10 cellular contexts compared by ENCODE assay signal in the genomic region with DNA sequence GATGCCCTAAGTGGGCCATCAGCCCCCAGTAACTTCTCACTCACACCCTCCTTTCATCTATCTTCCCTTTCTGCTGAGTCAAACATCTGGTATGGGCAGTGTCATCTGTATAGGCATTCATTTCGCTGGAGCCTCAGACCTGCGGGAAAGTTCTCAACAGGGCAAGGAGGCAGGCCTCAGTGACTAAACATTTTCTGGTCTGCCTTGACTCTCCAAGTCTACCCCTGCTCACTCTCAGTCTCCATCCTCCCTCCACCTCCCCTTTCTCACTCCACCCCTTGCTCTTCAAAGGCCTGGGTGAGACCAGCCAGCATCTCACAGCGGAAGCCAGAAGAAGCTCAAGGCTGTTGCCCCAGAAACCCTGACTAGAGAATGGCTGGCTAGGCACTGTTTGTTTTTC.
DNase-seq lines count a peak whose midpoint lies in the region; ATAC-seq and TF ChIP-seq lines count a peak whose summit lies in the region.
"Had no signal": no experiment of that assay in that cellular context is flagged by ENCODE, and none has a peak within 500 bp of the region (broad histone marks: within the 10 kb centered on the region; RNA-seq: fewer than 3 reads in every experiment).

No MANE protein-coding gene starts in this region.

- H3K27ac Mint-ChIP-seq in Calu3 (ENCODE audit: unreplicated experiment) (peak overlapping the region; percentile 91), endothelial cell (ENCODE audit: unreplicated experiment) (peak overlapping the region; percentile 100)
- H3K27ac Mint-ChIP-seq in CD8-positive, alpha-beta T cell, result no peak overlapping the region
- H3K27ac Mint-ChIP-seq: immature natural killer cell had no signal

- H3K4me3 Mint-ChIP-seq in Calu3 (ENCODE audit: low read depth, unreplicated experiment) (peak overlapping the region; percentile 97), endothelial cell (ENCODE audit: unreplicated experiment) (peak overlapping the region; percentile 99)
- no peak overlapping the region for H3K4me3 Mint-ChIP-seq in CD8-positive, alpha-beta T cell

- no peak overlapping the region for H3K27ac ChIP-seq in CD8-positive, alpha-beta T cell (ENCODE audit: low read depth, low read length)
- H3K27ac ChIP-seq in right cardiac atrium (ENCODE audit: low read length), result no peak overlapping the region

- peaks cover 12% of the 10 kb centered on the region for H3K4me1 ChIP-seq in CD8-positive, alpha-beta T cell (ENCODE audit: insufficient read depth, low read length)
- no peaks in the 10 kb centered on the region for H3K4me1 ChIP-seq in right cardiac atrium (ENCODE audit: control insufficient read depth, insufficient read depth, low read length)

- H3K27me3 Mint-ChIP-seq in Calu3 (ENCODE audit: unreplicated experiment) (no peaks in the 10 kb centered on the region), endothelial cell (ENCODE audit: unreplicated experiment) (peaks cover 10% of the 10 kb centered on the region)
- H3K27me3 Mint-ChIP-seq in CD8-positive, alpha-beta T cell (ENCODE audit: low read depth), result peaks cover 52% of the 10 kb centered on the region

- no peaks in the 10 kb centered on the region for H3K9me3 Mint-ChIP-seq in Calu3 (ENCODE audit: low read depth, unreplicated experiment)
- no peaks in the 10 kb centered on the region for H3K9me3 Mint-ChIP-seq in endothelial cell (ENCODE audit: unreplicated experiment)
- H3K9me3 Mint-ChIP-seq in CD8-positive, alpha-beta T cell, result no peaks in the 10 kb centered on the region
- H3K9me3 Mint-ChIP-seq: immature natural killer cell had no signal

- no peak for DNase-seq in Calu3
- DNase-seq in NCI-H69 (lab: John Stamatoyannopoulos, UW), result peak; percentile 46
- no peak for DNase-seq in endothelial cell (ENCODE audit: low spot score)
- DNase-seq in occipital lobe (lab: John Stamatoyannopoulos, UW), result peak; percentile 30
- no peak for DNase-seq in NCI-H1417 (lab: John Stamatoyannopoulos, UW)
- no peak for DNase-seq in NCI-H510A treated with DMSO at 0.1 percent for 48 hours (lab: John Stamatoyannopoulos, UW)
- no peak for DNase-seq in CD8-positive, alpha-beta T cell
- no peak for DNase-seq in right cardiac atrium
- DNase-seq: activated effector memory CD4-positive, alpha-beta T cell treated with Interleukin-2 at 50 U/mL for 16 hours; immature natural killer cell had no signal

- WGBS in right cardiac atrium, result 86% methylated on average over 3 of the region's 3 CpGs

- no peaks in the 10 kb centered on the region for H3K36me3 ChIP-seq in CD8-positive, alpha-beta T cell (ENCODE audit: insufficient read depth, low read length)

- POLR2A ChIA-PET in CD8-positive, alpha-beta T cell (lab: Charles Lee), result no interaction called here

- no peak overlapping the region for H3K4me3 ChIP-seq in CD8-positive, alpha-beta T cell (ENCODE audit: low read depth, low read length)
- no peak overlapping the region for H3K4me3 ChIP-seq in right cardiac atrium (ENCODE audit: low read length)

- peaks cover 57% of the 10 kb centered on the region for H3K4me1 Mint-ChIP-seq in Calu3 (ENCODE audit: low read depth, unreplicated experiment)
- H3K4me1 Mint-ChIP-seq in endothelial cell (ENCODE audit: unreplicated experiment), result peaks cover 72% of the 10 kb centered on the region
- peaks cover 20% of the 10 kb centered on the region for H3K4me1 Mint-ChIP-seq in CD8-positive, alpha-beta T cell (ENCODE audit: low read depth)

- CTCF ChIA-PET in Calu3 (lab: Charles Lee), result interaction anchor here (0.6 to 2.9 kb wide), 5 partner anchors 9 to 1314 kb away, joined by 3 to 16 read pairs (median 9); no protein-coding TSS in a partner anchor
- CTCF ChIA-PET in CD8-positive, alpha-beta T cell (lab: Charles Lee), result no interaction called here

- H3K9me3 ChIP-seq in CD8-positive, alpha-beta T cell (ENCODE audit: low read length), result no peaks in the 10 kb centered on the region
- H3K9me3 ChIP-seq in right cardiac atrium (ENCODE audit: control insufficient read depth, low read length), result no peaks in the 10 kb centered on the region

- peaks cover 8% of the 10 kb centered on the region for H3K27me3 ChIP-seq in CD8-positive, alpha-beta T cell (ENCODE audit: insufficient read depth, low read length)
- no peaks in the 10 kb centered on the region for H3K27me3 ChIP-seq in right cardiac atrium (ENCODE audit: control insufficient read depth, insufficient read depth)

- H3K36me3 Mint-ChIP-seq in Calu3 (ENCODE audit: insufficient read depth, unreplicated experiment) (peaks cover 26% of the 10 kb centered on the region), endothelial cell (ENCODE audit: low read depth, unreplicated experiment) (peaks cover 9% of the 10 kb centered on the region)
- H3K36me3 Mint-ChIP-seq in CD8-positive, alpha-beta T cell, result no peaks in the 10 kb centered on the region
- H3K36me3 Mint-ChIP-seq: immature natural killer cell had no signal

- intact Hi-C loops in Calu3 (cut with micrococcal nuclease; ENCODE audit: unreplicated experiment) (loop anchor here (2.0 kb wide), 1 partner anchor 141 kb away; no protein-coding TSS in a partner anchor), right cardiac atrium (cut with DNase I) (loop anchor here (5.0 to 10.0 kb wide), 5 partner anchors 85 to 215 kb away; a partner anchor contains a TSS)
- intact Hi-C loops in CD8-positive, alpha-beta T cell (cut with DNase I, micrococcal nuclease), result no loop called here

- BruUV-seq in Calu3 (replicated peaks; lab: Mats Ljungman, UMichigan), result no TSS peak

- ATAC-seq in CD8-positive, alpha-beta T cell, result no peak
- ATAC-seq in right cardiac atrium, result no peak

- TF ChIP-seq CTCF in Calu3 (IDR thresholded peaks at IDR 0.05; ENCODE audit: unreplicated experiment) (no peak), endothelial cell (IDR thresholded peaks at IDR 0.05; ENCODE audit: unreplicated experiment) (no peak)
- no peak for TF ChIP-seq CTCF in CD8-positive, alpha-beta T cell (IDR thresholded peaks at IDR 0.05)

Comparison
In these comparisons a context has a peak if more than half of its experiments do, and no peak if none do; other contexts are left out.
1. DNase-seq: peak in NCI-H69 (single experiment) and occipital lobe (single experiment); none in Calu3 (single experiment), endothelial cell (single experiment), NCI-H1417 (0 of 3), NCI-H510A treated with DMSO at 0.1 percent for 48 hours (single experiment), CD8-positive, alpha-beta T cell (0 of 7) and right cardiac atrium (0 of 3).
2. intact Hi-C loops: an anchor here in Calu3 (2.0 kb wide) and right cardiac atrium (5.0 to 10.0 kb wide); none called in CD8-positive, alpha-beta T cell.